1 cellular context compared by ENCODE assay signal in the genomic region with DNA sequence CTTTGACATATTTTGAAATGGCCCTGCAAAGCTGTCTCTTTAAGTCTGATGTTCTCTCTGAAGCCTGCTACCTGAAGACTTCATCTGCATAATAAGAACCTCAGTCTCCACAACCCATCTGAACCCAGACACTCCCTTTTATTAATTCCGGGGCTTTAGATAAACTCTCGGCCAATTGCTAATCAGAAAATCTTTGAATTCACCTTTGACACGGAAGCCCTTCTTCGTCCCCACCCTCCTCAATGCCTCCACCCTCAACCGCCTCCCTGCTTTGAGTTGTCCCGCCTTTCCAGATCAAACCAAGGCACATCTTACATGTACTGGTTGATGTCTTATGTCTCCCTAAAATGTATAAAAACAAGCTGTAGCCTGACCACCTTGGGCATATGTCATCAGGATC.
TF ChIP-seq lines count a peak whose summit lies in the region.

No MANE protein-coding gene starts in this region.

TF ChIP-seq in HepG2, 621 proteins besides CTCF, POLR2A, EP300 and RAD21:
- TF ChIP-seq NR2C2 (CRISPR knock-in tag; IDR thresholded peaks at IDR 0.05; ENCODE audit: borderline replicate concordance) (0 out of 2 replicates have a peak, but pooled peaks have one; percentile 19), ZNF83 (CRISPR knock-in tag; IDR thresholded peaks at IDR 0.05; ENCODE audit: borderline replicate concordance) (no peak)
- TF ChIP-seq, protein P1, sequence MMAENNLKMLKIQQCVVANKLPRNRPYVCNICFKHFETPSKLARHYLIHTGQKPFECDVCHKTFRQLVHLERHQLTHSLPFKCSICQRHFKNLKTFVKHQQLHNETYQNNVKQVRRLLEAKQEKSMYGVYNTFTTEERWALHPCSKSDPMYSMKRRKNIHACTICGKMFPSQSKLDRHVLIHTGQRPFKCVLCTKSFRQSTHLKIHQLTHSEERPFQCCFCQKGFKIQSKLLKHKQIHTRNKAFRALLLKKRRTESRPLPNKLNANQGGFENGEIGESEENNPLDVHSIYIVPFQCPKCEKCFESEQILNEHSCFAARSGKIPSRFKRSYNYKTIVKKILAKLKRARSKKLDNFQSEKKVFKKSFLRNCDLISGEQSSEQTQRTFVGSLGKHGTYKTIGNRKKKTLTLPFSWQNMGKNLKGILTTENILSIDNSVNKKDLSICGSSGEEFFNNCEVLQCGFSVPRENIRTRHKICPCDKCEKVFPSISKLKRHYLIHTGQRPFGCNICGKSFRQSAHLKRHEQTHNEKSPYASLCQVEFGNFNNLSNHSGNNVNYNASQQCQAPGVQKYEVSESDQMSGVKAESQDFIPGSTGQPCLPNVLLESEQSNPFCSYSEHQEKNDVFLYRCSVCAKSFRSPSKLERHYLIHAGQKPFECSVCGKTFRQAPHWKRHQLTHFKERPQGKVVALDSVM (CRISPR knock-in tag; IDR thresholded peaks at IDR 0.05) = no peak
